In the genomic region with DNA sequence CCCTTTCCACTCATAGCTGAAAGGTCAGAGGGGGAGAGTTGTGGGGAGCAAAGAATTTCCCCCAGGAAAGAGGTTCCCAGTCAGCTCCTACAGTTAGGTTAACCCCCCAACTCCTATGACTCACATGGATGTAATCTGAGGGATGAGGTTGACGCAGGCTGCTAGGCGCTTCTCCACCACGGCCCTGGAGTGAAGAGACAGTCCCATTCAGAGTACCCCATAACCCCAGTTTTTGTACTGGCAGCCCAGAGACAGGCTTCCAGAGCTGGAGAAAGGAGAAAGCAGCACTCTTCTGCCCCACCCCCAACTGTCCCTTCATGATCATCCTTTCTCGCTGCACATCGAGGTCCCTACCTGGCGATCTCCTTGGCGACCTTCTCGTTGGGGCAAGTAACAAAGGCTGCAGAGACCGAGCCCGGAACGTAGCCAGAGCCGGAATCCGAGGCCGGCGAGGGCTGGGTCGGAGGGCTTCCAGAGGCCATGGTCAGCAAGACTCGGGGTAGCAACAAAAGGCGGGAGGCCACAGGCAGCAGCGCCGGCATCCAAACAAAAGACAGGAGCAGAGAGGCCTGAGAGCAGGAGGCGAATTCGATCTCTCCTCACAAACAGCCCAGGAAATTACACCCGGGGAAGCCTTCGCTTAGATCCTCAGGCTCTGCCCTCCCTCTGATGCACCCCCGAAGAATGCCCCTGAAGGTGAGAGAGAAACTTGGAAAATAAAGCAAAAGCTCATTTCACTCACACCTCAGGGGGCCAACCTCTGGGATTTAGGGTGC, we compare ENCODE assay signal across 6 cellular contexts.
A peak's percentile ranks its signal among the peaks of the same experiment; 100 is the strongest.
DNase-seq lines count a peak whose midpoint lies in the region; ATAC-seq and TF ChIP-seq lines count a peak whose summit lies in the region.

No MANE protein-coding gene starts in this region.

- no peak for TF ChIP-seq CTCF in neutrophil (IDR thresholded peaks at IDR 0.05)

- H3K27ac ChIP-seq in caudate nucleus (ENCODE audit: low read depth, low read length) (peak overlapping the region; percentile 96), neutrophil (peak overlapping the region; percentile 85)

- H3K4me3 ChIP-seq in neutrophil (ENCODE audit: low read depth in 1 of 2, low read length in 1 of 2): peak overlapping the region; percentile 60 to 83

- H3K9me3 ChIP-seq in neutrophil: no peaks in the 10 kb centered on the region

- peaks cover 20 to 29% of the 10 kb centered on the region in 2 experiments for H3K4me1 ChIP-seq in neutrophil (ENCODE audit: control insufficient read depth in 1 of 2, insufficient read depth in 1 of 2, low read depth in 1 of 2, low read length in 1 of 2)

- H3K27me3 Mint-ChIP-seq in activated naive CD4-positive, alpha-beta T cell treated with anti-CD3 and anti-CD28 coated beads, Interleukin-2, amount 10 ng/mL, durations not matched to agents 7 days and 5 days: peaks cover 6% of the 10 kb centered on the region

- peak overlapping the region; percentile 92 for H3K4me3 Mint-ChIP-seq in activated naive CD4-positive, alpha-beta T cell treated with anti-CD3 and anti-CD28 coated beads, Interleukin-2, amount 10 ng/mL, durations not matched to agents 7 days and 5 days

- DNase-seq in activated naive CD4-positive, alpha-beta T cell treated with anti-CD3 and anti-CD28 coated beads, Interleukin-2, amount 10 ng/mL, durations not matched to agents 7 days and 5 days: peak; percentile 31
- no peak for DNase-seq in activated naive CD4-positive, alpha-beta T cell treated with anti-CD3 and anti-CD28 coated beads, Interleukin-2, amount 50 U/mL, for 16 hours
- DNase-seq in caudate nucleus (lab: John Stamatoyannopoulos, UW) (peak in 2 of 61 donors; percentile 52 to 60), HEK293T (ENCODE audit: extremely low spot score) (no peak)

- ATAC-seq in GM21367 (IDR thresholded peaks at IDR 0.05; ENCODE audit: unreplicated experiment): no peak

- peak overlapping the region; percentile 97 for H3K27ac Mint-ChIP-seq in activated naive CD4-positive, alpha-beta T cell treated with anti-CD3 and anti-CD28 coated beads, Interleukin-2, amount 10 ng/mL, durations not matched to agents 7 days and 5 days

- peaks cover 26% of the 10 kb centered on the region for H3K27me3 ChIP-seq in neutrophil

- H3K9me3 Mint-ChIP-seq in activated naive CD4-positive, alpha-beta T cell treated with anti-CD3 and anti-CD28 coated beads, Interleukin-2, amount 10 ng/mL, durations not matched to agents 7 days and 5 days: no peaks in the 10 kb centered on the region

- CTCF ChIA-PET in activated naive CD4-positive, alpha-beta T cell treated with anti-CD3 and anti-CD28 coated beads, Interleukin-2, amount 10 ng/mL, durations not matched to agents 7 days and 5 days (lab: Charles Lee): interaction anchor here (1.1 kb wide), 2 partner anchors 15 to 146 kb away, joined by 3 to 4 read pairs; a partner anchor contains a TSS
- CTCF ChIA-PET in HEK293T (lab: Yijun Ruan, JAX): no interaction called here

- POLR2A ChIA-PET in HEK293T (lab: Yijun Ruan, JAX): interaction anchor here (0.7 to 3.4 kb wide), 8 partner anchors 9 to 146 kb away, joined by 3 to 17 read pairs (median 4); a partner anchor contains a TSS

- peaks cover 41% of the 10 kb centered on the region for H3K36me3 Mint-ChIP-seq in activated naive CD4-positive, alpha-beta T cell treated with anti-CD3 and anti-CD28 coated beads, Interleukin-2, amount 10 ng/mL, durations not matched to agents 7 days and 5 days

- H3K4me1 Mint-ChIP-seq in activated naive CD4-positive, alpha-beta T cell treated with anti-CD3 and anti-CD28 coated beads, Interleukin-2, amount 10 ng/mL, durations not matched to agents 7 days and 5 days: peaks cover 78% of the 10 kb centered on the region

- H3K36me3 ChIP-seq in neutrophil: peaks cover 39% of the 10 kb centered on the region

TF ChIP-seq in HEK293T, 16 proteins besides CTCF, POLR2A, EP300 and RAD21:
- TF ChIP-seq L3MBTL2 (conservative IDR thresholded peaks at IDR 0.05): no peak
- TF ChIP-seq TARDBP (IDR thresholded peaks at IDR 0.05): no peak
- TF ChIP-seq ARNT (IDR thresholded peaks at IDR 0.05): no peak
- TF ChIP-seq ZNF384 (IDR thresholded peaks at IDR 0.05): no peak
- TF ChIP-seq FOXA1 (IDR thresholded peaks at IDR 0.05): no peak
- TF ChIP-seq LEF1 (IDR thresholded peaks at IDR 0.05; ENCODE audit: borderline replicate concordance): no peak; the same call in 1 of the 2 replicates
- TF ChIP-seq ELF4 (IDR thresholded peaks at IDR 0.05): no peak
- TF ChIP-seq, protein P1, sequence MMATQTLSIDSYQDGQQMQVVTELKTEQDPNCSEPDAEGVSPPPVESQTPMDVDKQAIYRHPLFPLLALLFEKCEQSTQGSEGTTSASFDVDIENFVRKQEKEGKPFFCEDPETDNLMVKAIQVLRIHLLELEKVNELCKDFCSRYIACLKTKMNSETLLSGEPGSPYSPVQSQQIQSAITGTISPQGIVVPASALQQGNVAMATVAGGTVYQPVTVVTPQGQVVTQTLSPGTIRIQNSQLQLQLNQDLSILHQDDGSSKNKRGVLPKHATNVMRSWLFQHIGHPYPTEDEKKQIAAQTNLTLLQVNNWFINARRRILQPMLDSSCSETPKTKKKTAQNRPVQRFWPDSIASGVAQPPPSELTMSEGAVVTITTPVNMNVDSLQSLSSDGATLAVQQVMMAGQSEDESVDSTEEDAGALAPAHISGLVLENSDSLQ (IDR thresholded peaks at IDR 0.05): no peak
- TF ChIP-seq HDGF (IDR thresholded peaks at IDR 0.05; ENCODE audit: borderline replicate concordance): no peak
- TF ChIP-seq BHLHE40 (IDR thresholded peaks at IDR 0.05; ENCODE audit: borderline replicate concordance): no peak
- no peak for TF ChIP-seq SUZ12 (IDR thresholded peaks at IDR 0.05)
- TF ChIP-seq SP1 (IDR thresholded peaks at IDR 0.05): no peak
- no peak for TF ChIP-seq NFRKB (IDR thresholded peaks at IDR 0.05)
- TF ChIP-seq CTBP1 (IDR thresholded peaks at IDR 0.05; ENCODE audit: borderline replicate concordance): no peak
- no peak for TF ChIP-seq FOXM1 (IDR thresholded peaks at IDR 0.05; ENCODE audit: borderline replicate concordance)
- TF ChIP-seq FOXK2 (IDR thresholded peaks at IDR 0.05): no peak
